8 cellular contexts compared by ENCODE assay signal in the genomic region with DNA sequence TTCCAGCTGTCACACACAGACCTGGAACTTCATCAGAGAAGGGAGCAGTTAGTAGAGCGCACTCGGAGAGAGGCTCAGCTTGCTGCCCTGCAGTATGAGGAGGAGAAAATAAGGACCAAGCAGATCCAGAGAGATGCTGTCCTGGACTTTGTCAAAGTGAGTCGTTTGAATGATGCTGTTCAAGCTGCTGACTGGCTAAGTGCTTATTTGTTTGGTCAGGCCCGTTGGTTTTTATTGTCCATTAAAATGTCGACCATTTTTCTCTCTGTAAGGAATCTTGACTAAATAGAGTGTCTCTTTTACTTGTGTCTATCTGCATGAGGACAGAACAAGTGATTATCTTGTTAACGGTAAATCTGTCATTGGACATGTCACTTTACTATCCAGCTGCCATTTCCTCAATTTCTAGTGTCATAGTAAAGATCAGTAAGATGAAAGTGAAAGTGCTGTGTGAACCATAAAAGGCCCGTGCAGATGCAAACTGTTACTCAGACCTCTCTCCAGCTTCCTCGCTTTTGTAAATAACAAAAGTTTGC. TPM values are rescaled to one million over a fixed set of nuclear protein-coding genes. Genes with fewer than 3 reads are reported as not detected.
A peak's percentile ranks its signal among the peaks of the same experiment; 100 is the strongest.
DNase-seq lines count a peak whose midpoint lies in the region; ATAC-seq, FAIRE-seq and TF ChIP-seq lines count a peak whose summit lies in the region.

No MANE protein-coding gene starts in this region.

- H3K36me3 ChIP-seq in DOHH2 (ENCODE audit: control insufficient read depth, low read length) = peaks cover 73% of the 10 kb centered on the region
- H3K36me3 ChIP-seq in left lung = peaks cover 0 to 82% of the 10 kb centered on the region in 2 donors

- FAIRE-seq in urothelium cell line (lab: Jason Lieb, UNC) = no peak

- peaks cover 65% of the 10 kb centered on the region for H3K36me3 Mint-ChIP-seq in activated CD4-positive, alpha-beta memory T cell treated with anti-CD3 and anti-CD28 coated beads, Interleukin-2, amount 10 ng/mL, durations not matched to agents 7 days and 5 days (ENCODE audit: low read depth)
- peaks cover 45% of the 10 kb centered on the region for H3K36me3 Mint-ChIP-seq in chondrocyte (ENCODE audit: low read depth)

- H3K4me2 ChIP-seq in DOHH2 (ENCODE audit: low read length) = peak overlapping the region; percentile 30

- H3K27ac ChIP-seq in DOHH2 (ENCODE audit: low read depth, low read length) (no peak overlapping the region), left lung (peak overlapping the region in 1 of 2 donors; percentile 73)

- peak; percentile 39 for DNase-seq in activated CD4-positive, alpha-beta memory T cell treated with anti-CD3 and anti-CD28 coated beads, Interleukin-2, amount 10 ng/mL, durations not matched to agents 7 days and 5 days
- DNase-seq in left lung = no peak
- no peak for DNase-seq in urothelium cell line (ENCODE audit: low spot score)
- no peak for DNase-seq in chondrocyte (ENCODE audit: low spot score)
- DNase-seq in NCI-H345 (lab: John Stamatoyannopoulos, UW) = no peak

- H3K27me3 Mint-ChIP-seq in activated CD4-positive, alpha-beta memory T cell treated with anti-CD3 and anti-CD28 coated beads, Interleukin-2, amount 10 ng/mL, durations not matched to agents 7 days and 5 days = no peaks in the 10 kb centered on the region
- no peaks in the 10 kb centered on the region for H3K27me3 Mint-ChIP-seq in chondrocyte (ENCODE audit: low read depth)

- H3F3A ChIP-seq in DOHH2 (ENCODE audit: control insufficient read depth, insufficient read depth) = no peaks in the 10 kb centered on the region

- intact Hi-C loops in left lung (cut with DNase I) = no loop called here

- CTCF ChIA-PET in activated CD4-positive, alpha-beta memory T cell treated with anti-CD3 and anti-CD28 coated beads, Interleukin-2, amount 10 ng/mL, durations not matched to agents 7 days and 5 days (lab: Charles Lee) = interaction anchor here (0.8 to 2.1 kb wide), 4 partner anchors 14 to 56 kb away, joined by 3 to 5 read pairs (median 3); a partner anchor contains a TSS

- no peaks in the 10 kb centered on the region for H4K20me1 ChIP-seq in DOHH2 (ENCODE audit: control insufficient read depth, insufficient read depth, low read depth, low read length)

- ATAC-seq in GM19463 (IDR thresholded peaks at IDR 0.05; ENCODE audit: unreplicated experiment) (peak; percentile 91), HG03575 (IDR thresholded peaks at IDR 0.05; ENCODE audit: extremely low read depth, insufficient number of reproducible peaks, low FRiP score, unreplicated experiment) (peak; percentile 74), left lung (peak; percentile 66)

- no peaks in the 10 kb centered on the region for H3K9me2 ChIP-seq in DOHH2 (replicated peaks; ENCODE audit: control insufficient read depth, low read length)

- no peaks in the 10 kb centered on the region for H3K9me3 Mint-ChIP-seq in activated CD4-positive, alpha-beta memory T cell treated with anti-CD3 and anti-CD28 coated beads, Interleukin-2, amount 10 ng/mL, durations not matched to agents 7 days and 5 days
- H3K9me3 Mint-ChIP-seq in chondrocyte (ENCODE audit: low read depth) = no peaks in the 10 kb centered on the region

- peak overlapping the region; percentile 65 for H3K4me3 Mint-ChIP-seq in activated CD4-positive, alpha-beta memory T cell treated with anti-CD3 and anti-CD28 coated beads, Interleukin-2, amount 10 ng/mL, durations not matched to agents 7 days and 5 days
- H3K4me3 Mint-ChIP-seq in chondrocyte (ENCODE audit: unreplicated experiment) = no peak overlapping the region

- H3K79me2 ChIP-seq in DOHH2 (ENCODE audit: control insufficient read depth, low read length) = no peaks in the 10 kb centered on the region

- POLR2A ChIA-PET in activated CD4-positive, alpha-beta memory T cell treated with anti-CD3 and anti-CD28 coated beads, Interleukin-2, amount 10 ng/mL, durations not matched to agents 7 days and 5 days (lab: Charles Lee) = interaction anchor here (0.9 to 1.6 kb wide), 3 partner anchors 57 to 111 kb away, joined by 5 to 15 read pairs (median 8); a partner anchor contains a TSS

- peaks cover 24% of the 10 kb centered on the region for H3K4me1 Mint-ChIP-seq in activated CD4-positive, alpha-beta memory T cell treated with anti-CD3 and anti-CD28 coated beads, Interleukin-2, amount 10 ng/mL, durations not matched to agents 7 days and 5 days
- H3K4me1 Mint-ChIP-seq in chondrocyte (ENCODE audit: low read depth) = no peaks in the 10 kb centered on the region

- TF ChIP-seq CTCF in DOHH2 (IDR thresholded peaks at IDR 0.05; ENCODE audit: low read depth, low read length, poor library complexity, severe bottlenecking) (no peak), left lung (IDR thresholded peaks at IDR 0.05) (no peak), chondrocyte (IDR thresholded peaks at IDR 0.05) (no peak)

- peak overlapping the region; percentile 85 for H3K27ac Mint-ChIP-seq in activated CD4-positive, alpha-beta memory T cell treated with anti-CD3 and anti-CD28 coated beads, Interleukin-2, amount 10 ng/mL, durations not matched to agents 7 days and 5 days
- no peak overlapping the region for H3K27ac Mint-ChIP-seq in chondrocyte (ENCODE audit: unreplicated experiment)

- H3K9me3 ChIP-seq in DOHH2 (ENCODE audit: control insufficient read depth, insufficient read depth, low read length) = no peaks in the 10 kb centered on the region
- no peaks in the 10 kb centered on the region for H3K9me3 ChIP-seq in left lung

- H3K27me3 ChIP-seq in DOHH2 (ENCODE audit: control insufficient read depth, low read length) (no peaks in the 10 kb centered on the region), left lung (no peaks in the 10 kb centered on the region)

- H3K4me1 ChIP-seq in DOHH2 (ENCODE audit: control insufficient read depth, low read length) (peaks cover 9% of the 10 kb centered on the region), left lung (peaks cover 0 to 16% of the 10 kb centered on the region in 2 donors)

- H3K4me3 ChIP-seq in DOHH2 (ENCODE audit: low read length) (peak overlapping the region; percentile 5; the same call in 1 of the 2 replicates), left lung (no peak overlapping the region)

RNA-seq across cellular contexts. Expression of a gene that starts 56.9 kb away (rescaled TPM):
- total RNA-seq in activated CD4-positive, alpha-beta memory T cell treated with anti-CD3 and anti-CD28 coated beads, Interleukin-2, amount 10 ng/mL, durations not matched to agents 7 days and 5 days = 10 to 100 TPM; 58.5 to 65.8 TPM
- 10 to 100 TPM; 36.8 to 40.1 TPM for total RNA-seq in left lung
- total RNA-seq in chondrocyte = 41.7 to 59.9 TPM (median 49.8 TPM) in 3 replicates
